Comparison of ENCODE assay signal across 2 cellular contexts in genomic region chr12:22640851-22641250, GRCh38.
TF ChIP-seq lines count a peak whose summit lies in the region.

No MANE protein-coding gene starts in this region.

TF ChIP-seq in A549, 52 proteins besides CTCF, POLR2A, EP300 and RAD21:
- TF ChIP-seq MAFK (IDR thresholded peaks at IDR 0.05; ENCODE audit: partially characterized antibody) (peak; percentile 58), FOXS1 (CRISPR knock-in tag; IDR thresholded peaks at IDR 0.05) (no peak)

TF ChIP-seq in K562, 482 proteins besides CTCF, POLR2A, EP300 and RAD21:
- TF ChIP-seq ZNF316 (IDR thresholded peaks at IDR 0.05) (peak; percentile 82), C11orf30 (IDR thresholded peaks at IDR 0.05; ENCODE audit: low read depth) (peak; percentile 72), MAFF (IDR thresholded peaks at IDR 0.05; ENCODE audit: low read length) (0 out of 2 replicates have a peak, but pooled peaks have one; percentile 37), MAFG (tag; conservative IDR thresholded peaks at IDR 0.05) (peak; percentile 48), FOXP1 (CRISPR knock-in tag; IDR thresholded peaks at IDR 0.05) (no peak), MAFK (IDR thresholded peaks at IDR 0.05; ENCODE audit: low read length) (peak; percentile 28; the same call in 1 of the 2 replicates), ZNF12 (CRISPR knock-in tag; IDR thresholded peaks at IDR 0.05) (no peak), CHD1 (IDR thresholded peaks at IDR 0.05; ENCODE audit: low read length) (no peak)
